In genomic region chrX:14027031-14027430, GRCh38 we compare ENCODE assay signal across 8 cellular contexts. TPM values are rescaled to one million over a fixed set of nuclear protein-coding genes. Genes with fewer than 3 reads are reported as not detected.
DNase-seq lines count a peak whose midpoint lies in the region; ATAC-seq and TF ChIP-seq lines count a peak whose summit lies in the region.

No MANE protein-coding gene starts in this region.

- POLR2A ChIA-PET in naive thymus-derived CD8-positive, alpha-beta T cell (lab: Charles Lee), result no interaction called here

- H3K4me1 Mint-ChIP-seq in naive thymus-derived CD8-positive, alpha-beta T cell, result peaks cover 14 to 30% (median 24%) of the 10 kb centered on the region in 4 donors

- TF ChIP-seq CTCF in OCI-LY3 (IDR thresholded peaks at IDR 0.05; ENCODE audit: low read depth, low read length) (no peak), brain microvascular endothelial cell (IDR thresholded peaks at IDR 0.05; ENCODE audit: low read depth, low read length, missing control alignments) (no peak), right lobe of liver (IDR thresholded peaks at IDR 0.05) (no peak)

- peak overlapping the region; percentile 86 for H3K4me2 ChIP-seq in OCI-LY3 (ENCODE audit: low read length)

- peak in 1 of 2 donors; percentile 15 for ATAC-seq in naive thymus-derived CD8-positive, alpha-beta T cell
- ATAC-seq in right lobe of liver (no peak), HG02885 (IDR thresholded peaks at IDR 0.05; ENCODE audit: poor library complexity, unreplicated experiment) (no peak), HG03469 (IDR thresholded peaks at IDR 0.05; ENCODE audit: unreplicated experiment) (no peak)

- DNase-seq in ELR (ENCODE audit: low read depth), result peak; percentile 35
- no peak for DNase-seq in brain microvascular endothelial cell
- peak in 2 of 10 donors; percentile 23 to 25 for DNase-seq in naive thymus-derived CD8-positive, alpha-beta T cell
- DNase-seq in right lobe of liver, result no peak
- DNase-seq in activated CD4-positive, CD25-positive, alpha-beta regulatory T cell treated with anti-CD3 and anti-CD28 coated beads, Interleukin-2, amount 50 U/mL, for 72 hours, result no peak

- TF ChIP-seq POLR2A in right lobe of liver (IDR thresholded peaks at IDR 0.05), result no peak

- in situ Hi-C loops in brain microvascular endothelial cell (cut with HindIII; ENCODE audit: low pct_ligation_motif_present, low sequenced_read_pairs), result no loop called here

- peaks cover 38% of the 10 kb centered on the region for H3K4me1 ChIP-seq in OCI-LY3 (ENCODE audit: low read length)
- H3K4me1 ChIP-seq in right lobe of liver, result no peaks in the 10 kb centered on the region

- H3K4me3 ChIP-seq in OCI-LY3 (ENCODE audit: low read length), result peak overlapping the region; percentile 93
- no peak overlapping the region for H3K4me3 ChIP-seq in brain microvascular endothelial cell (ENCODE audit: low read depth, low read length)
- H3K4me3 ChIP-seq in right lobe of liver, result no peak overlapping the region

- H4K20me1 ChIP-seq in OCI-LY3 (ENCODE audit: insufficient read depth, low read length), result no peaks in the 10 kb centered on the region; the same call in 1 of the 2 replicates

- no peaks in the 10 kb centered on the region for H3K27me3 Mint-ChIP-seq in naive thymus-derived CD8-positive, alpha-beta T cell

- peak overlapping the region; percentile 65 for H3K9ac ChIP-seq in OCI-LY3 (ENCODE audit: low read length)

- no peak overlapping the region for H2AFZ ChIP-seq in OCI-LY3 (ENCODE audit: low read depth, low read length)

- H3K36me3 Mint-ChIP-seq in naive thymus-derived CD8-positive, alpha-beta T cell, result peaks cover 0 to 6% (median 0%) of the 10 kb centered on the region in 3 donors

- no peaks in the 10 kb centered on the region for H3K9me3 ChIP-seq in OCI-LY3 (ENCODE audit: insufficient read depth, low read length)
- H3K9me3 ChIP-seq in right lobe of liver, result no peaks in the 10 kb centered on the region

- H3K4me3 Mint-ChIP-seq in naive thymus-derived CD8-positive, alpha-beta T cell, result peak overlapping the region in 4 of 10 donors; percentile 20 to 44 (median 26)

- H3K27me3 ChIP-seq in OCI-LY3 (ENCODE audit: low read depth, low read length) (no peaks in the 10 kb centered on the region), brain microvascular endothelial cell (replicated peaks) (no peaks in the 10 kb centered on the region), right lobe of liver (no peaks in the 10 kb centered on the region)

- H3K36me3 ChIP-seq in OCI-LY3 (replicated peaks; ENCODE audit: low read depth, low read length) (peaks cover 24% of the 10 kb centered on the region), brain microvascular endothelial cell (replicated peaks) (no peaks in the 10 kb centered on the region), right lobe of liver (no peaks in the 10 kb centered on the region)

- 83% methylated on average over 1 of the region's 1 CpG for WGBS in right lobe of liver (ENCODE audit: insufficient coverage, low coverage, low lambda C conversion rate, missing lambda C conversion rate)

- intact Hi-C loops in right lobe of liver (cut with DNase I), result no loop called here

- H3K27ac ChIP-seq in OCI-LY3 (ENCODE audit: low read length) (peak overlapping the region; percentile 96), brain microvascular endothelial cell (peak overlapping the region; percentile 78), right lobe of liver (no peak overlapping the region)

- H3K79me2 ChIP-seq in OCI-LY3 (ENCODE audit: low read length), result peaks cover 69% of the 10 kb centered on the region

- peak overlapping the region in 8 of 10 donors; percentile 37 to 85 (median 59) for H3K27ac Mint-ChIP-seq in naive thymus-derived CD8-positive, alpha-beta T cell

- H3K9me3 Mint-ChIP-seq in naive thymus-derived CD8-positive, alpha-beta T cell, result peaks cover 0 to 4% (median 0%) of the 10 kb centered on the region in 9 donors

RNA-seq across cellular contexts. Expression of gene GEMIN8, which starts 2.7 kb away (rescaled TPM):
- total RNA-seq in naive thymus-derived CD8-positive, alpha-beta T cell, result 10 to 100 TPM in 1 of 2 experiments, 1 to 10 TPM in 1; 8.6 to 10.2 TPM
- 10 to 100 TPM; 20.7 to 25.9 (median 23.9) TPM for polyA plus RNA-seq in naive thymus-derived CD8-positive, alpha-beta T cell
- 10 to 100 TPM in 3 of 6 experiments, 1 to 10 TPM in 3; 8.0 to 14.8 (median 10.1) TPM for total RNA-seq in right lobe of liver

Comparison
In these comparisons a context has a peak if more than half of its experiments do, and no peak if none do; other contexts are left out.
1. H3K27ac ChIP-seq: peak in OCI-LY3 (single experiment) and brain microvascular endothelial cell (single experiment); none in right lobe of liver (0 of 3).